ENCODE assay signal across 9 cellular contexts in the genomic region with DNA sequence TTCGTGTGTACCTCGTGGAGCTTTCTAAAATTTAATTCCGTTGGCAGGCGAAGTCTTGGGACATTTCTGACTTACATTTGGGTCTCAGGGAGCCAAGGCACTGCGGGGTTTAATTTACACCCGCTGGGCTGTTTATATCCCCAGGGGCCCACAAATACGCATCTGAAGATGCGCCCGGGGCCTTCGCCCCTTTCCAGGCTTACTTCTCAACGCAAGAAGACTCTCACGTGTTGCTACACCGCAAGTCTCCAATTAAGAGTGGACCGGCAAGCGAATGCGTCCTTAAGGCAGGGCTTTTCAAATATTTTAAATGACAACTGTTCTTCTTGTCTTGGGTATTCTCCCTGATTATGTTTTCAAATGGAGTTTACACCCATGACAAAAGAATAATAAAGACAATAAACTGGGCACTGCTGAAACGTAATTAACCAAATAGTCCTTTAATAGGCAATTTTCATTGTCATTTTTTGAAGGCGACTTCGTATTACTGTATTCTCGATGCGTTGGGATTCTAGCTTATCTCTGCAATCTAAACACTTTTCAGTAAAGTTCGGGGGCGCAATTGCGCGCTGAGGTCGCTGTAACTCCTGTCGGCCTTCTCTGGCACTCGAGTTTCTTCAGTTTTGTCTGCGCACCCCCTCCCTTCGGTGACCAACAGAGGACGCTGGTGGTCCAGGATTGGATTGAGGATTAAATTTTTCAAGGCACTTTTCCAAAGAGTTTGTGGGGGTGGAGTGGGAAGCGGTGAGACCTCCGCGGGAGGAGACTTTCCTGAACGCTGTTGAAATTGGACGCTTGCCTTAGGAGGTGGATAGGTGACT. TPM values are rescaled to one million over a fixed set of nuclear protein-coding genes. Genes with fewer than 3 reads are reported as not detected.
DNase-seq lines count a peak whose midpoint lies in the region; ATAC-seq and TF ChIP-seq lines count a peak whose summit lies in the region.
"Had no signal": no experiment of that assay in that cellular context is flagged by ENCODE, and none has a peak within 500 bp of the region (broad histone marks: within the 10 kb centered on the region; RNA-seq: fewer than 3 reads in every experiment).

No MANE protein-coding gene starts in this region.

- H3K9ac ChIP-seq in trophoblast cell (ENCODE audit: low read length): peak overlapping the region; percentile 76

- H3K27ac ChIP-seq in DOHH2 (ENCODE audit: low read depth, low read length) (no peak overlapping the region), trophoblast cell (ENCODE audit: low read depth, low read length) (peak overlapping the region; percentile 95)

- H2BK5ac ChIP-seq in trophoblast cell (ENCODE audit: low read depth, low read length, poor library complexity): peak overlapping the region; percentile 99

- H3K4me1 ChIP-seq in DOHH2 (ENCODE audit: control insufficient read depth, low read length) (no peaks in the 10 kb centered on the region), trophoblast cell (ENCODE audit: control insufficient read depth in 1 of 2, insufficient read depth in 2 of 2, low read length in 2 of 2) (peaks cover 9 to 27% of the 10 kb centered on the region in 2 experiments)

- H3K79me2 ChIP-seq in DOHH2 (ENCODE audit: control insufficient read depth, low read length) (no peaks in the 10 kb centered on the region), trophoblast cell (ENCODE audit: control insufficient read depth, insufficient read depth, low read length, poor library complexity) (peaks cover 29% of the 10 kb centered on the region)

- peak overlapping the region; percentile 43 for H2AFZ ChIP-seq in trophoblast cell (ENCODE audit: insufficient read depth, low read length, poor library complexity)

- peak overlapping the region; percentile 72 for H4K8ac ChIP-seq in trophoblast cell (ENCODE audit: low read depth, low read length)

- peak overlapping the region; percentile 93 for H3K18ac ChIP-seq in trophoblast cell (ENCODE audit: low read length)

- TF ChIP-seq CTCF in DOHH2 (IDR thresholded peaks at IDR 0.05; ENCODE audit: low read depth, low read length, poor library complexity, severe bottlenecking): peak; percentile 40

- no peaks in the 10 kb centered on the region for H3K9me3 Mint-ChIP-seq in activated T-cell treated with anti-CD3 and anti-CD28 coated beads, Interleukin-2, amount 50 U/mL, for 24 hours

- WGBS in trophoblast cell (ENCODE audit: extremely low coverage, insufficient coverage, insufficient read length): no CpG with 5 or more reads among the region's 36 CpGs

- no peak overlapping the region for H3K23ac ChIP-seq in trophoblast cell (ENCODE audit: low read length)

- H3F3A ChIP-seq in DOHH2 (ENCODE audit: control insufficient read depth, insufficient read depth): no peaks in the 10 kb centered on the region

- H2BK120ac ChIP-seq in trophoblast cell (ENCODE audit: insufficient read depth, low read length, poor library complexity): peak overlapping the region; percentile 98

- H3K79me1 ChIP-seq in trophoblast cell (ENCODE audit: low read length): peaks cover 48% of the 10 kb centered on the region

- H3K9me3 ChIP-seq in DOHH2 (ENCODE audit: control insufficient read depth, insufficient read depth, low read length): no peaks in the 10 kb centered on the region
- H3K9me3 ChIP-seq in trophoblast cell (ENCODE audit: insufficient read depth, low read depth, low read length): no peaks in the 10 kb centered on the region

- H3K4ac ChIP-seq in trophoblast cell (ENCODE audit: low read depth, low read length): peak overlapping the region; percentile 93

- peak overlapping the region; percentile 96 for H3K14ac ChIP-seq in trophoblast cell (ENCODE audit: low read length)

- H2BK12ac ChIP-seq in trophoblast cell (ENCODE audit: low read length): peak overlapping the region; percentile 99

- H3K27me3 Mint-ChIP-seq in activated T-cell treated with anti-CD3 and anti-CD28 coated beads, Interleukin-2, amount 50 U/mL, for 24 hours: peaks cover 71% of the 10 kb centered on the region

- H3K4me2 ChIP-seq in DOHH2 (ENCODE audit: low read length): no peak overlapping the region
- peak overlapping the region; percentile 76 for H3K4me2 ChIP-seq in trophoblast cell (ENCODE audit: low read length)

- no peak overlapping the region for H2AK5ac ChIP-seq in trophoblast cell (ENCODE audit: low read length)

- ATAC-seq in GM21529 (IDR thresholded peaks at IDR 0.05; ENCODE audit: unreplicated experiment): no peak

- H3K27ac Mint-ChIP-seq in activated T-cell treated with anti-CD3 and anti-CD28 coated beads, Interleukin-2, amount 50 U/mL, for 24 hours: no peak overlapping the region

- no peaks in the 10 kb centered on the region for H4K20me1 ChIP-seq in DOHH2 (ENCODE audit: control insufficient read depth, insufficient read depth, low read depth, low read length)

- no peaks in the 10 kb centered on the region for H3K36me3 Mint-ChIP-seq in activated T-cell treated with anti-CD3 and anti-CD28 coated beads, Interleukin-2, amount 50 U/mL, for 24 hours (ENCODE audit: low read depth)

- H3K9me2 ChIP-seq in DOHH2 (replicated peaks; ENCODE audit: control insufficient read depth, low read length): no peaks in the 10 kb centered on the region

- peaks cover 36% of the 10 kb centered on the region for H3K4me1 Mint-ChIP-seq in activated T-cell treated with anti-CD3 and anti-CD28 coated beads, Interleukin-2, amount 50 U/mL, for 24 hours (ENCODE audit: low read depth)

- H3K4me3 Mint-ChIP-seq in activated T-cell treated with anti-CD3 and anti-CD28 coated beads, Interleukin-2, amount 50 U/mL, for 24 hours: peak overlapping the region; percentile 44

- H4K91ac ChIP-seq in trophoblast cell (ENCODE audit: low read depth, low read length): peak overlapping the region; percentile 98

- DNase-seq in HuH-7 (ENCODE audit: low spot score): peak; percentile 61
- peak; percentile 41 for DNase-seq in activated T-cell treated with anti-CD3 and anti-CD28 coated beads, Interleukin-2, amount 50 U/mL, for 24 hours
- peak; percentile 73 for DNase-seq in glomerular endothelial cell (ENCODE audit: extremely low read depth, low read depth, low spot score)
- peak; percentile 51 to 73 for DNase-seq in trophoblast cell
- no peak for DNase-seq in activated effector memory CD4-positive, alpha-beta T cell treated with anti-CD3 and anti-CD28 coated beads, Interleukin-2, amount 50 U/mL, for 16 hours
- DNase-seq in effector CD8-positive, alpha-beta T cell (lab: John Stamatoyannopoulos, UW): no peak

- H3K27me3 ChIP-seq in DOHH2 (ENCODE audit: control insufficient read depth, low read length) (peaks cover 42% of the 10 kb centered on the region), trophoblast cell (ENCODE audit: insufficient read depth, low read length) (no peaks in the 10 kb centered on the region)

- H3K4me3 ChIP-seq in DOHH2 (ENCODE audit: low read length) (no peak overlapping the region), trophoblast cell (ENCODE audit: low read depth, low read length) (peak overlapping the region; percentile 98)

- no peaks in the 10 kb centered on the region for H3K36me3 ChIP-seq in DOHH2 (ENCODE audit: control insufficient read depth, low read length)
- H3K36me3 ChIP-seq in trophoblast cell (ENCODE audit: control insufficient read depth in 1 of 2, insufficient read depth in 2 of 2, low read length in 2 of 2): peaks cover 25 to 27% of the 10 kb centered on the region in 2 experiments

- H4K12ac ChIP-seq in trophoblast cell (ENCODE audit: low read depth, low read length): no peak overlapping the region

RNA-seq across cellular contexts. Expression of a gene that starts 0.8 kb away (rescaled TPM):
- 49.0 and 247 TPM in 2 replicates for total RNA-seq in glomerular endothelial cell
- 2,874 and 2,927 TPM in 2 replicates for polyA plus RNA-seq in trophoblast cell (2013)

RNA-seq across cellular contexts. Expression of a gene that starts 33.6 kb away (rescaled TPM):
- not detected in 2 replicates for total RNA-seq in glomerular endothelial cell
- polyA plus RNA-seq in trophoblast cell (2013): 0.04 TPM in 1 of 2 replicates, not detected in the other

RNA-seq across cellular contexts. Expression of a gene that starts 49.0 kb away (rescaled TPM):
- not detected in 2 replicates for total RNA-seq in glomerular endothelial cell
- not detected in 2 replicates for polyA plus RNA-seq in trophoblast cell (2013)
- total RNA-seq: temporal lobe had no signal

Comparison
In these comparisons a context has a peak if more than half of its experiments do, and no peak if none do; other contexts are left out.
1. DNase-seq: peak in HuH-7 (single experiment), activated T-cell treated with anti-CD3 and anti-CD28 coated beads, Interleukin-2, amount 50 U/mL, for 24 hours (single experiment), glomerular endothelial cell (single experiment) and trophoblast cell (2 of 2); none in activated effector memory CD4-positive, alpha-beta T cell treated with anti-CD3 and anti-CD28 coated beads, Interleukin-2, amount 50 U/mL, for 16 hours (single experiment) and effector CD8-positive, alpha-beta T cell (single experiment).